Comparison of ENCODE assay signal across 10 cellular contexts in genomic region chr2:174788291-174788929, GRCh38. TPM values are rescaled to one million over a fixed set of nuclear protein-coding genes. Genes with fewer than 3 reads are reported as not detected.
DNase-seq lines count a peak whose midpoint lies in the region; ATAC-seq, FAIRE-seq and TF ChIP-seq lines count a peak whose summit lies in the region.
"Had no signal": no experiment of that assay in that cellular context is flagged by ENCODE, and none has a peak within 500 bp of the region (broad histone marks: within the 10 kb centered on the region; RNA-seq: fewer than 3 reads in every experiment).

No MANE protein-coding gene starts in this region.

- H3K4ac ChIP-seq in mesendoderm (ENCODE audit: low read depth, low read length) = peak overlapping the region; percentile 6

- H4K8ac ChIP-seq in mesendoderm (ENCODE audit: low read depth, low read length) = no peak overlapping the region

- H3K9ac ChIP-seq in HUES48 (ENCODE audit: low read depth, low read length) (no peak overlapping the region; the same call in 1 of the 2 replicates), K562 (ENCODE audit: insufficient read depth in 1 of 2, low read depth in 2 of 2, low read length in 2 of 2) (no peak overlapping the region; a peak in 1 of 4 replicates), mesendoderm (ENCODE audit: low read length) (peak overlapping the region; percentile 18)

- H3K9me3 ChIP-seq in CD8-positive, alpha-beta memory T cell (ENCODE audit: low read length) = no peaks in the 10 kb centered on the region
- no peaks in the 10 kb centered on the region for H3K9me3 ChIP-seq in HUES48 (ENCODE audit: control insufficient read depth, insufficient read depth, low read length)
- no peaks in the 10 kb centered on the region for H3K9me3 ChIP-seq in K562 (replicated peaks; ENCODE audit: control insufficient read depth, insufficient read depth, low read depth, low read length)

- H3K9me3 Mint-ChIP-seq in CD8-positive, alpha-beta memory T cell = no peaks in the 10 kb centered on the region
- H3K9me3 Mint-ChIP-seq in activated T-cell treated with anti-CD3 and anti-CD28 coated beads, Interleukin-2, amount 50 U/mL, for 4 hours = no peaks in the 10 kb centered on the region

- no peaks in the 10 kb centered on the region for H3K36me3 Mint-ChIP-seq in CD8-positive, alpha-beta memory T cell
- H3K36me3 Mint-ChIP-seq in activated T-cell treated with anti-CD3 and anti-CD28 coated beads, Interleukin-2, amount 50 U/mL, for 4 hours (ENCODE audit: insufficient read depth) = no peaks in the 10 kb centered on the region

- ATAC-seq in K562 (peak; percentile 92), HG03457 (IDR thresholded peaks at IDR 0.05; ENCODE audit: unreplicated experiment) (no peak), GM21576 (IDR thresholded peaks at IDR 0.05; ENCODE audit: unreplicated experiment) (no peak), GM21390 (IDR thresholded peaks at IDR 0.05; ENCODE audit: unreplicated experiment) (no peak)
- ATAC-seq in activated T-cell treated with anti-CD3 and anti-CD28 coated beads, Interleukin-2, amount 50 U/mL, for 4 hours = no peak

- TF ChIP-seq POLR2A in K562 (conservative IDR thresholded peaks at IDR 0.05) = peak; percentile 52; the same call in 1 of the 2 replicates

- DNase-seq in CD8-positive, alpha-beta memory T cell = peak in 1 of 5 donors; percentile 6
- DNase-seq in K562 (ENCODE audit: extremely low read depth in 1 of 4, low spot score in 3 of 4) (peak; percentile 50 to 80 (median 74)), mesendoderm (peak; percentile 85)
- DNase-seq in activated T-cell treated with anti-CD3 and anti-CD28 coated beads, Interleukin-2, amount 50 U/mL, for 4 hours = no peak

- no peak overlapping the region for H2AK5ac ChIP-seq in mesendoderm (ENCODE audit: low read length)

- TF ChIP-seq RAD21 in K562 (CRISPR knock-in tag; conservative IDR thresholded peaks at IDR 0.05 in 1 of 2, IDR thresholded peaks at IDR 0.05 in 1 of 2) = no peak

- H3K4me1 ChIP-seq in CD8-positive, alpha-beta memory T cell (ENCODE audit: insufficient read depth, low read length) = peaks cover 8% of the 10 kb centered on the region
- H3K4me1 ChIP-seq in HUES48 (ENCODE audit: control insufficient read depth, insufficient read depth, low read length) = peaks cover 54% of the 10 kb centered on the region
- H3K4me1 ChIP-seq in K562 (replicated peaks in 1 of 2; ENCODE audit: control insufficient read depth in 2 of 2, insufficient read depth in 2 of 2, low read length in 2 of 2) = peaks cover 0 to 3% of the 10 kb centered on the region in 2 experiments; a peak in 2 of 5 replicates
- peaks cover 11% of the 10 kb centered on the region for H3K4me1 ChIP-seq in mesendoderm (ENCODE audit: control insufficient read depth, low read depth, low read length)

- H3K9me1 ChIP-seq in K562 (ENCODE audit: control insufficient read depth, insufficient read depth, low read length) = no peaks in the 10 kb centered on the region

- WGBS in K562 (ENCODE audit: insufficient coverage, low coverage, missing lambda C conversion rate) = 11% methylated on average over 9 of the region's 15 CpGs
- no CpG with 5 or more reads among the region's 15 CpGs for WGBS in mesendoderm (ENCODE audit: extremely low coverage, insufficient coverage, low lambda C conversion rate)

- peak overlapping the region; percentile 13 for H3K27ac ChIP-seq in CD8-positive, alpha-beta memory T cell (ENCODE audit: low read depth, low read length)
- H3K27ac ChIP-seq in HUES48 (ENCODE audit: low read depth, low read length) = peak overlapping the region; percentile 92
- H3K27ac ChIP-seq in K562 (ENCODE audit: extremely low read depth, low read depth, low read length) = no peak overlapping the region
- peak overlapping the region; percentile 50 for H3K27ac ChIP-seq in mesendoderm (ENCODE audit: low read depth, low read length)

- POLR2A ChIA-PET in CD8-positive, alpha-beta memory T cell (lab: Charles Lee) = interaction anchor here (0.6 kb wide), 1 partner anchor 211 kb away, joined by 4 read pairs; no protein-coding TSS in a partner anchor
- POLR2A ChIA-PET in K562 (lab: Yijun Ruan, JAX) = interaction anchor here (0.7 to 1.7 kb wide), 4 partner anchors 9 to 51 kb away, joined by 3 to 5 read pairs (median 3); no protein-coding TSS in a partner anchor

- peak overlapping the region; percentile 47 for H3K56ac ChIP-seq in mesendoderm (ENCODE audit: low read length)

- H3K27me3 ChIP-seq in CD8-positive, alpha-beta memory T cell (ENCODE audit: insufficient read depth, low read length, poor library complexity, severe bottlenecking) = no peaks in the 10 kb centered on the region
- H3K27me3 ChIP-seq in HUES48 (ENCODE audit: control insufficient read depth, insufficient read depth, low read length) = no peaks in the 10 kb centered on the region
- peaks cover 16 to 31% of the 10 kb centered on the region in 2 experiments for H3K27me3 ChIP-seq in K562 (ENCODE audit: control insufficient read depth in 2 of 2, insufficient read depth in 2 of 2, low read length in 2 of 2)
- H3K27me3 ChIP-seq in mesendoderm (ENCODE audit: insufficient read depth, low read length, poor library complexity) = no peaks in the 10 kb centered on the region

- no peak overlapping the region for H2BK5ac ChIP-seq in mesendoderm (ENCODE audit: low read length)

- peak overlapping the region; percentile 67 for H3K4me2 ChIP-seq in K562 (ENCODE audit: insufficient read depth, low read length)
- no peak overlapping the region for H3K4me2 ChIP-seq in mesendoderm (ENCODE audit: low read length)

- peak; percentile 46 for FAIRE-seq in K562 (lab: Jason Lieb, UNC)
- FAIRE-seq: HTR-8/SVneo, RCC 7860 had no signal

- BruUV-seq in K562 (replicated peaks; lab: Mats Ljungman, UMichigan) = no TSS peak

- no peaks in the 10 kb centered on the region for H3K36me3 ChIP-seq in CD8-positive, alpha-beta memory T cell (ENCODE audit: insufficient read depth, low read length)
- H3K36me3 ChIP-seq in HUES48 (ENCODE audit: control insufficient read depth, insufficient read depth, low read length) (no peaks in the 10 kb centered on the region), K562 (ENCODE audit: control insufficient read depth, insufficient read depth, low read length) (no peaks in the 10 kb centered on the region), mesendoderm (ENCODE audit: control insufficient read depth, insufficient read depth, low read length) (no peaks in the 10 kb centered on the region)

- no peak for TF ChIP-seq CTCF in K562 (IDR thresholded peaks at IDR 0.05 in 2 of 3, conservative IDR thresholded peaks at IDR 0.05 in 1 of 3; ENCODE audit: insufficient read depth in 2 of 3, low read depth in 1 of 3, low read length in 3 of 3)

- no peak overlapping the region for H3K4me3 ChIP-seq in CD8-positive, alpha-beta memory T cell (ENCODE audit: low read length)
- 0 out of 2 replicates have a peak overlapping the region, but pooled peaks have one; percentile 17 for H3K4me3 ChIP-seq in HUES48 (ENCODE audit: low read depth, low read length)
- H3K4me3 ChIP-seq in K562 = no peak overlapping the region
- H3K4me3 ChIP-seq in mesendoderm (ENCODE audit: low read length) = no peak overlapping the region

- no peak overlapping the region for H2BK15ac ChIP-seq in mesendoderm (replicated peaks; ENCODE audit: low read depth)

- no peak overlapping the region for H4K5ac ChIP-seq in mesendoderm (ENCODE audit: low read length)

- no peaks in the 10 kb centered on the region for H4K20me1 ChIP-seq in K562 (replicated peaks; ENCODE audit: control insufficient read depth, insufficient read depth, low read length)

- intact Hi-C loops in K562 (cut with micrococcal nuclease) = no loop called here

- peak overlapping the region; percentile 86 for H2AFZ ChIP-seq in K562 (ENCODE audit: low read depth, low read length)

- peaks cover 0 to 5% of the 10 kb centered on the region in 2 donors for H3K27me3 Mint-ChIP-seq in CD8-positive, alpha-beta memory T cell
- peaks cover 2% of the 10 kb centered on the region for H3K27me3 Mint-ChIP-seq in activated T-cell treated with anti-CD3 and anti-CD28 coated beads, Interleukin-2, amount 50 U/mL, for 4 hours (ENCODE audit: low read depth)

- peak overlapping the region in 7 of 8 donors; percentile 18 to 98 (median 66) for H3K27ac Mint-ChIP-seq in CD8-positive, alpha-beta memory T cell

- H3K4me3 Mint-ChIP-seq in CD8-positive, alpha-beta memory T cell = peak overlapping the region in 5 of 7 donors; percentile 9 to 77 (median 73)
- H3K4me3 Mint-ChIP-seq in activated T-cell treated with anti-CD3 and anti-CD28 coated beads, Interleukin-2, amount 50 U/mL, for 4 hours = no peak overlapping the region

- no peak overlapping the region for H3K23ac ChIP-seq in mesendoderm (ENCODE audit: low read length)

- no peaks in the 10 kb centered on the region for H3K79me1 ChIP-seq in mesendoderm (ENCODE audit: low read length)

- in situ Hi-C loops in K562 (cut with MboI) = no loop called here

- CTCF ChIA-PET in CD8-positive, alpha-beta memory T cell (lab: Charles Lee) = interaction anchor here (0.8 to 3.1 kb wide), 3 partner anchors 11 to 39 kb away, joined by 3 to 10 read pairs (median 3); no protein-coding TSS in a partner anchor
- CTCF ChIA-PET in K562 (lab: Yijun Ruan, JAX; ENCODE audit: low intra/inter-chr PET ratio) = no interaction called here

- TF ChIP-seq EP300 in K562 (IDR thresholded peaks at IDR 0.05; ENCODE audit: low read length) = no peak

- H3K79me2 ChIP-seq in K562 (ENCODE audit: control insufficient read depth, insufficient read depth, low read length) (no peaks in the 10 kb centered on the region), mesendoderm (ENCODE audit: control insufficient read depth, insufficient read depth, low read length) (no peaks in the 10 kb centered on the region)

- H3K4me1 Mint-ChIP-seq in CD8-positive, alpha-beta memory T cell = peaks cover 8 to 23% (median 17%) of the 10 kb centered on the region in 3 donors
- H3K4me1 Mint-ChIP-seq in activated T-cell treated with anti-CD3 and anti-CD28 coated beads, Interleukin-2, amount 50 U/mL, for 4 hours (ENCODE audit: low read depth) = peaks cover 12% of the 10 kb centered on the region

- H3K18ac ChIP-seq in mesendoderm (ENCODE audit: low read length) = peak overlapping the region; percentile 9

- no peak overlapping the region for H2BK120ac ChIP-seq in mesendoderm (ENCODE audit: low read depth, low read length)

RNA-seq across cellular contexts. Expression of gene CHRNA1, which starts 24.1 kb away (rescaled TPM):
- total RNA-seq in CD8-positive, alpha-beta memory T cell = not detected
- polyA plus RNA-seq in CD8-positive, alpha-beta memory T cell = 0.43 TPM
- total RNA-seq in K562 (2011; cell fraction: chromatin; rRNA removed; ENCODE audit: low replicate concordance) = not detected in 2 replicates
- total RNA-seq in K562 (2011; cell fraction: nucleolus; rRNA removed) = not detected in 2 replicates
- not detected in 2 replicates for total RNA-seq in K562 (2011; cell fraction: nucleoplasm; rRNA removed)
- total RNA-seq in K562 (2014; rRNA removed) = not detected in 2 replicates
- total RNA-seq in K562 (2014; rRNA removed; fragmentation: Illumina TruSeq; extraction: Trizol) = not detected in 2 replicates
- total RNA-seq in K562 (2015; rRNA removed; fragmentation: Illumina TruSeq; extraction: Trizol) = not detected in 2 replicates
- not detected in 2 replicates for total RNA-seq in K562 (2021)
- polyA plus RNA-seq in K562 (2011; rRNA removed) = not detected in 2 replicates
- polyA plus RNA-seq in K562 (2011; cell fraction: cytosol; rRNA removed) = not detected in 2 replicates
- polyA plus RNA-seq in K562 (2011; cell fraction: nucleus; rRNA removed) = not detected in 2 replicates
- polyA plus RNA-seq in K562 (2012) = not detected in 2 replicates
- polyA plus RNA-seq in K562 (2014; fragmentation: Illumina TruSeq; extraction: Trizol) = not detected in 2 replicates
- polyA plus RNA-seq in K562 (2014; fragmentation: Nextera tagmentation; extraction: Ambion mirVana) = not detected
- polyA plus RNA-seq in K562 (2014; rRNA removed) = not detected in 2 replicates
- polyA minus RNA-seq in K562 (2011; rRNA and poly(A)+ RNA removed) = not detected in 2 replicates
- polyA minus RNA-seq in K562 (2011; cell fraction: cytosol; rRNA and poly(A)+ RNA removed) = not detected in 2 replicates
- not detected in 2 replicates for polyA minus RNA-seq in K562 (2011; cell fraction: nucleus; rRNA and poly(A)+ RNA removed)
- 5.7 TPM for polyA plus RNA-seq in mesendoderm (2013, experiment 1 of 2)
- 5.2 TPM for polyA plus RNA-seq in mesendoderm (2013, experiment 2 of 2)
- total RNA-seq in activated T-cell treated with anti-CD3 and anti-CD28 coated beads, Interleukin-2, amount 50 U/mL, for 4 hours = not detected
